Comparison of ENCODE assay signal across 8 cellular contexts in the genomic region with DNA sequence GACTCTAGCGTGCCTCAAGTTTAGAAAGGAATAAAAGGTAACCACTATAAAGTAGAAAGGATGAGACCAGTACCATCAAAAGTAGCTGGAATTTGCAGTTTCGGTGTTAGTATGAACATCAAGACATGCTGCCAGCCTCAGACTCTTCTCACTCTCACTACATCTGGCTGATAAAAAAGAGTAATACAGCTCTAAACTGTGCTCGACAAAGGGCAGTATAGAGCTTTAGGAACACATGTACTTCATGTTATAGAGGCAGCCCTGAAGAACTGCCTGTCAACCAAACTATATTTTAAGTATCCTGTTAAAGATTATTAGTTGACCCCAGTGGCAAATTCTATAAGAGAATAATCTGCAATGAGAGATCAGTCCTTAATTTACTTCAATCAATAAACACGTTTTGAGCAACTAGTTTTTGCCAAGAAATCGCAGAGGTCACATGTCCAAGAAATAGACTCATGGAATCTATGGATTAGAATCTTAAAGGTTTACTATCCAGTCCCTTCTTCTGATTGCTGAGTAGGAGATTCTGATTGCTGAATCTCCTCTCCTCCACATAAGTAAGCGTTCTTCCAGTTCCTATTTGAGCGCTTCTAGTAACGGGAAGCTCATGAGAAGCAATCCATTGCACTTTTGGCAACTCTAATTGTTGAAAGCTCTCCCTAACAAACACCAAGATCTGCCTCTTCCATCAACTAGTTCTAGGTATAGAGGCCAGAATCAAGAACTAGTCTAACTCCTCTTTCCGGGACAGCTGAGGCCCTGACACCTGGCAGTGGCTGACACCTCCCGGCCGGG. TPM values are rescaled to one million over a fixed set of nuclear protein-coding genes. Genes with fewer than 3 reads are reported as not detected.
DNase-seq lines count a peak whose midpoint lies in the region; ATAC-seq and TF ChIP-seq lines count a peak whose summit lies in the region.

No MANE protein-coding gene starts in this region.

- peaks cover 17% of the 10 kb centered on the region for H3K27me3 Mint-ChIP-seq in GM23338 (ENCODE audit: insufficient read depth, low read depth, poor library complexity)

- H3K4me3 ChIP-seq in GM23338 (peak overlapping the region; percentile 87), SK-N-SH (ENCODE audit: low read depth in 2 of 2, low read length in 1 of 2) (peak overlapping the region; percentile 82 to 95), parathyroid adenoma (ENCODE audit: low read depth, low read length) (peak overlapping the region; percentile 78)

- H2AFZ ChIP-seq in GM23338 (peak overlapping the region; percentile 93), SK-N-SH (ENCODE audit: low read depth) (peak overlapping the region; percentile 75), parathyroid adenoma (peak overlapping the region; percentile 76)

- H3K36me3 ChIP-seq in GM23338 (ENCODE audit: insufficient read depth) = no peaks in the 10 kb centered on the region
- peaks cover 10 to 15% of the 10 kb centered on the region in 2 experiments for H3K36me3 ChIP-seq in SK-N-SH (replicated peaks in 1 of 2; ENCODE audit: control insufficient read depth in 1 of 2, insufficient read depth in 2 of 2, low read length in 1 of 2)
- H3K36me3 ChIP-seq in parathyroid adenoma (ENCODE audit: control insufficient read depth, insufficient read depth, low read length) = no peaks in the 10 kb centered on the region

- ATAC-seq in GM23338 = no peak

- DNase-seq in GM23338 (ENCODE audit: low spot score) (no peak), SK-N-SH (no peak), fibroblast of gingiva (ENCODE audit: low read depth) (peak; percentile 18), hypothalamus (lab: John Stamatoyannopoulos, UW) (no peak), NCI-H748 treated with DMSO at 0.1 percent for 48 hours (lab: John Stamatoyannopoulos, UW) (no peak), mucosa of gallbladder (ENCODE audit: low spot score) (no peak)

- H3K27ac ChIP-seq in C4-2B (peak overlapping the region; percentile 90), GM23338 (ENCODE audit: low read depth) (no peak overlapping the region), SK-N-SH (ENCODE audit: low read depth in 2 of 2, low read length in 1 of 2) (peak overlapping the region; percentile 73 to 93), parathyroid adenoma (peak overlapping the region; percentile 82)

- POLR2A ChIA-PET in SK-N-SH (lab: Yijun Ruan, JAX) = interaction anchor here (1.1 to 2.0 kb wide), 2 partner anchors 8 to 63 kb away, joined by 5 to 10 read pairs; partner anchors contain the start of genes NCBP1 and TSTD2

- CTCF ChIA-PET in SK-N-SH (lab: Yijun Ruan, JAX) = interaction anchor here (1.1 to 2.2 kb wide), 4 partner anchors 8 to 339 kb away, joined by 3 to 7 read pairs (median 4); no protein-coding TSS in a partner anchor

- H3K4me1 ChIP-seq in GM23338 (ENCODE audit: insufficient read depth) (peaks cover 11% of the 10 kb centered on the region; the same call in 1 of the 2 replicates), SK-N-SH (ENCODE audit: control insufficient read depth in 1 of 2, insufficient read depth in 2 of 2, low read depth in 1 of 2, low read length in 1 of 2) (peaks cover 7 to 19% of the 10 kb centered on the region in 2 experiments; a peak in 3 of 4 replicates), parathyroid adenoma (peaks cover 3% of the 10 kb centered on the region)

- H3K79me2 ChIP-seq in GM23338 (replicated peaks; ENCODE audit: insufficient read depth) (no peaks in the 10 kb centered on the region), SK-N-SH (ENCODE audit: insufficient read depth) (peaks cover 33% of the 10 kb centered on the region), parathyroid adenoma (peaks cover 10% of the 10 kb centered on the region)

- no peaks in the 10 kb centered on the region for H3K9me2 ChIP-seq in GM23338 (ENCODE audit: insufficient read depth)
- no peaks in the 10 kb centered on the region for H3K9me2 ChIP-seq in SK-N-SH

- H4K20me1 ChIP-seq in GM23338 (replicated peaks; ENCODE audit: insufficient read depth) = no peaks in the 10 kb centered on the region; the same call in none of the 2 replicates
- peaks cover 5% of the 10 kb centered on the region; the same call in 1 of the 2 replicates for H4K20me1 ChIP-seq in SK-N-SH (ENCODE audit: insufficient read depth)

- TF ChIP-seq EP300 in SK-N-SH (IDR thresholded peaks at IDR 0.05; ENCODE audit: borderline replicate concordance in 1 of 2, low read depth in 1 of 2, low read length in 1 of 2) = no peak

- no peak for TF ChIP-seq RAD21 in SK-N-SH (IDR thresholded peaks at IDR 0.05; ENCODE audit: low read length)

- H3K9me3 ChIP-seq in SK-N-SH (no peaks in the 10 kb centered on the region), parathyroid adenoma (ENCODE audit: control insufficient read depth, low read length) (no peaks in the 10 kb centered on the region)

- peak overlapping the region; percentile 80 for H3K4me3 Mint-ChIP-seq in GM23338

- peaks cover 44% of the 10 kb centered on the region for H3K27me3 ChIP-seq in GM23338 (ENCODE audit: insufficient read depth)
- H3K27me3 ChIP-seq in SK-N-SH (ENCODE audit: insufficient read depth) = no peaks in the 10 kb centered on the region
- no peaks in the 10 kb centered on the region for H3K27me3 ChIP-seq in parathyroid adenoma (ENCODE audit: control insufficient read depth, insufficient read depth, low read length)

- H3K27ac Mint-ChIP-seq in GM23338 = no peak overlapping the region

- H3K36me3 Mint-ChIP-seq in GM23338 (ENCODE audit: low read depth) = peaks cover 3% of the 10 kb centered on the region; the same call in 1 of the 3 replicates

- peak overlapping the region; percentile 83 for H3K9ac ChIP-seq in SK-N-SH
- H3K9ac ChIP-seq in parathyroid adenoma = peak overlapping the region; percentile 47

- peaks cover 14% of the 10 kb centered on the region; the same call in 2 of the 3 replicates for H3K4me1 Mint-ChIP-seq in GM23338

- H3K9me3 Mint-ChIP-seq in GM23338 = no peaks in the 10 kb centered on the region

- H3F3A ChIP-seq in GM23338 (replicated peaks; ENCODE audit: low read depth) (peaks cover 5% of the 10 kb centered on the region), SK-N-SH (replicated peaks; ENCODE audit: insufficient read depth) (no peaks in the 10 kb centered on the region)

- H3K4me2 ChIP-seq in GM23338 = peak overlapping the region; percentile 98
- H3K4me2 ChIP-seq in SK-N-SH = peak overlapping the region; percentile 92
- peak overlapping the region; percentile 84 for H3K4me2 ChIP-seq in parathyroid adenoma (ENCODE audit: low read length)

- 17% methylated on average over 9 of the region's 11 CpGs for WGBS in SK-N-SH (ENCODE audit: low lambda C conversion rate)

- no peak for TF ChIP-seq CTCF in C4-2B (conservative IDR thresholded peaks at IDR 0.05)
- no peak for TF ChIP-seq CTCF in GM23338 (conservative IDR thresholded peaks at IDR 0.05; ENCODE audit: low read depth in 2 of 2)
- TF ChIP-seq CTCF in SK-N-SH (IDR thresholded peaks at IDR 0.05) = no peak
- no peak for TF ChIP-seq CTCF in parathyroid adenoma (IDR thresholded peaks at IDR 0.05)

TF ChIP-seq in GM23338, 12 proteins besides CTCF, POLR2A, EP300 and RAD21 (continues in another document):
- TF ChIP-seq CREB1 (CRISPR knock-in tag; IDR thresholded peaks at IDR 0.05; ENCODE audit: low read depth) = no peak
- no peak for TF ChIP-seq NANOG (IDR thresholded peaks at IDR 0.05; ENCODE audit: borderline replicate concordance)

TF ChIP-seq in SK-N-SH, 30 proteins besides CTCF, POLR2A, EP300 and RAD21:
- TF ChIP-seq USF1 (IDR thresholded peaks at IDR 0.05; ENCODE audit: borderline replicate concordance, low read depth) (peak; percentile 24; the same call in 1 of the 2 replicates), MXI1 (IDR thresholded peaks at IDR 0.05; ENCODE audit: low read depth, low read length) (no peak), FOXJ3 (CRISPR knock-in tag; IDR thresholded peaks at IDR 0.05) (no peak)
- TF ChIP-seq, protein P1, sequence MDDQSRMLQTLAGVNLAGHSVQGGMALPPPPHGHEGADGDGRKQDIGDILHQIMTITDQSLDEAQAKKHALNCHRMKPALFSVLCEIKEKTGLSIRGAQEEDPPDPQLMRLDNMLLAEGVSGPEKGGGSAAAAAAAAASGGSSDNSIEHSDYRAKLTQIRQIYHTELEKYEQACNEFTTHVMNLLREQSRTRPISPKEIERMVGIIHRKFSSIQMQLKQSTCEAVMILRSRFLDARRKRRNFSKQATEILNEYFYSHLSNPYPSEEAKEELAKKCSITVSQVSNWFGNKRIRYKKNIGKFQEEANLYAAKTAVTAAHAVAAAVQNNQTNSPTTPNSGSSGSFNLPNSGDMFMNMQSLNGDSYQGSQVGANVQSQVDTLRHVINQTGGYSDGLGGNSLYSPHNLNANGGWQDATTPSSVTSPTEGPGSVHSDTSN (IDR thresholded peaks at IDR 0.05) = no peak

RNA-seq across cellular contexts. Expression of gene XPA, which starts 0.9 kb away (rescaled TPM):
- total RNA-seq in GM23338 (2014; rRNA removed; shearing (Covaris generic)) = 1.9 TPM in 1 of 2 replicates, not detected in the other
- 5.8 and 9.1 TPM in 2 replicates for polyA plus RNA-seq in GM23338 (2016; fragmentation: Nextera tagmentation; extraction: Ambion mirVana)
- polyA plus RNA-seq in SK-N-SH (2012; rRNA removed) = 3.2 and 3.3 TPM in 2 replicates
- polyA plus RNA-seq in SK-N-SH (2012; cell fraction: cytosol; rRNA removed) = 3.8 and 6.0 TPM in 2 replicates
- 4.2 and 5.5 TPM in 2 replicates for polyA plus RNA-seq in SK-N-SH (2012; cell fraction: nucleus; rRNA removed)
- total RNA-seq in mucosa of gallbladder = 13.5 TPM
